In the genomic region with DNA sequence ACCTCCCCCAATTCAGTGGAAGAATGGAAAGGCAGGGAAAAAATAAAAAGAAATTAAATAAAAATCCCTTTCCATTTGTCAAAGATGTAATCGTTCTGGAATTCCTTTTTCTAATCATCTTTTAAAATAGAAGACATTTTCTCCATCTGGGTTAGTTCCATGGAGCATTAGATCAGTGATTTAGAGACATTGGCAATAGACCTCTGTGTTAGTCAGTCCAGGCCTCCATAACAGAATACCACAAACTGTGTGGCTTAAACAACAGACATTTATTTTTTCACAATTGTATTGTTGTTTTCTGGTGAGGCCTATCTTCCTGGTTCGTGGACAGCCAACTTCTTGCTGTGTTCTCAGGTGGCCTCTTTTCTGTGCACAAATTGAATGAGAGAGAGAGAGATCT, we compare ENCODE assay signal across 19 cellular contexts.
DNase-seq lines count a peak whose midpoint lies in the region; ATAC-seq, FAIRE-seq and TF ChIP-seq lines count a peak whose summit lies in the region.
"Had no signal": no experiment of that assay in that cellular context is flagged by ENCODE, and none has a peak within 500 bp of the region (broad histone marks: within the 10 kb centered on the region; RNA-seq: fewer than 3 reads in every experiment).

No MANE protein-coding gene starts in this region.

- H3K36me3 ChIP-seq in keratinocyte (ENCODE audit: control insufficient read depth in 2 of 2, extremely low read depth in 1 of 2, insufficient read depth in 2 of 2, low read length in 2 of 2) (no peaks in the 10 kb centered on the region), MM.1S (replicated peaks; ENCODE audit: insufficient read depth, low read length) (no peaks in the 10 kb centered on the region), testis (ENCODE audit: low read depth, missing control alignments) (no peaks in the 10 kb centered on the region)
- H3K36me3 ChIP-seq: HAP-1 had no signal

- H3K79me2 ChIP-seq in keratinocyte (ENCODE audit: control insufficient read depth, insufficient read depth, low read length) (no peaks in the 10 kb centered on the region), MM.1S (ENCODE audit: low read length) (no peaks in the 10 kb centered on the region)

- no peak for TF ChIP-seq POLR2A in testis (IDR thresholded peaks at IDR 0.05)

- no peaks in the 10 kb centered on the region for H3K4me1 ChIP-seq in keratinocyte (ENCODE audit: control insufficient read depth, extremely low read depth, insufficient read depth, low read length)
- H3K4me1 ChIP-seq in MM.1S (ENCODE audit: low read length): no peaks in the 10 kb centered on the region
- H3K4me1 ChIP-seq in testis: no peaks in the 10 kb centered on the region
- H3K4me1 ChIP-seq: HAP-1 had no signal

- ATAC-seq in GM21360 (IDR thresholded peaks at IDR 0.05; ENCODE audit: unreplicated experiment): no peak
- ATAC-seq: GM12878 had no signal

- H3K4me2 ChIP-seq in keratinocyte (ENCODE audit: control insufficient read depth, extremely low read depth, insufficient read depth, low read depth, low read length) (no peak overlapping the region), MM.1S (ENCODE audit: low read depth, low read length) (no peak overlapping the region)

- WGBS in testis, 2 donors: 72 to 75% methylated on average over 2 of the region's 2 CpGs

- H3K27me3 ChIP-seq in keratinocyte (ENCODE audit: control insufficient read depth, extremely low read depth, insufficient read depth, low read length) (no peaks in the 10 kb centered on the region), MM.1S (replicated peaks; ENCODE audit: insufficient read depth, low read length) (no peaks in the 10 kb centered on the region), testis (no peaks in the 10 kb centered on the region)

- H3K9me1 ChIP-seq in keratinocyte (ENCODE audit: control insufficient read depth, extremely low read depth, insufficient read depth, low read length): no peaks in the 10 kb centered on the region

- TF ChIP-seq CTCF in keratinocyte (optimal IDR thresholded peaks at IDR 0.05 in 1 of 3, IDR thresholded peaks at IDR 0.05 in 1 of 3, conservative IDR thresholded peaks at IDR 0.05 in 1 of 3; ENCODE audit: extremely low read depth in 1 of 3, insufficient read depth in 2 of 3, low read length in 3 of 3): no peak
- TF ChIP-seq CTCF in MM.1S (IDR thresholded peaks at IDR 0.05; ENCODE audit: low read length): no peak
- TF ChIP-seq CTCF in testis (IDR thresholded peaks at IDR 0.05): no peak

- H3K9ac ChIP-seq in keratinocyte (ENCODE audit: control insufficient read depth, extremely low read depth, insufficient read depth, low read length) (no peak overlapping the region), MM.1S (ENCODE audit: low read length) (no peak overlapping the region)

- H3K27ac ChIP-seq in keratinocyte (ENCODE audit: control insufficient read depth, insufficient read depth, low read length) (no peak overlapping the region), MM.1S (ENCODE audit: low read length) (no peak overlapping the region), testis (no peak overlapping the region)
- H3K27ac ChIP-seq: 22Rv1 had no signal

- FAIRE-seq in keratinocyte (lab: Jason Lieb, UNC): peak; percentile 5
- FAIRE-seq: G401.6, GM12878, GM18507 had no signal

- H3K4me3 ChIP-seq in keratinocyte (ENCODE audit: control insufficient read depth in 2 of 3, extremely low read depth in 1 of 3, insufficient read depth in 2 of 3, low read depth in 1 of 3, low read length in 3 of 3) (no peak overlapping the region), MM.1S (ENCODE audit: low read length) (no peak overlapping the region), testis (no peak overlapping the region)
- H3K4me3 ChIP-seq: GM12878, HAP-1 had no signal

- no peak overlapping the region for H2AFZ ChIP-seq in keratinocyte (ENCODE audit: control insufficient read depth, low read length)
- no peak overlapping the region for H2AFZ ChIP-seq in MM.1S (ENCODE audit: low read length)

- H4K20me1 ChIP-seq in keratinocyte (ENCODE audit: control insufficient read depth, extremely low read depth, insufficient read depth, low read length): no peaks in the 10 kb centered on the region
- no peaks in the 10 kb centered on the region for H4K20me1 ChIP-seq in MM.1S (ENCODE audit: insufficient read depth, low read length)

- peak; percentile 37 for DNase-seq in AG08395 (ENCODE audit: low spot score)
- peak; percentile 22 for DNase-seq in GM04503 (ENCODE audit: low read depth)
- DNase-seq in SK-N-DZ (ENCODE audit: low spot score): peak; percentile 62
- no peak for DNase-seq in keratinocyte (ENCODE audit: low read depth, low spot score)
- DNase-seq in MM.1S: no peak
- DNase-seq in testis: no peak
- no peak for DNase-seq in NCI-H2107 treated with DMSO at 0.1 percent for 48 hours (lab: John Stamatoyannopoulos, UW; ENCODE audit: unreplicated experiment)
- DNase-seq: C1 segment of cervical spinal cord; Calu3; CD4-positive, alpha-beta T cell; DMS79; EL; GOT3 had no signal

- H3F3A ChIP-seq in MM.1S (ENCODE audit: insufficient read depth, low read length): no peaks in the 10 kb centered on the region

- intact Hi-C loops in testis (cut with DNase I; ENCODE audit: low total_unique reads): no loop called here

- H3K9me3 ChIP-seq in keratinocyte (ENCODE audit: control insufficient read depth, low read depth, low read length): no peaks in the 10 kb centered on the region
- no peaks in the 10 kb centered on the region for H3K9me3 ChIP-seq in MM.1S (replicated peaks; ENCODE audit: insufficient read depth, low read length)
- no peaks in the 10 kb centered on the region for H3K9me3 ChIP-seq in testis
- H3K9me3 ChIP-seq: HAP-1 had no signal

- dilution Hi-C loops in keratinocyte (cut with MboI; ENCODE audit: extremely low pct_ligation_motif_present, low sequenced_read_pairs): no loop called here

- H3K9me2 ChIP-seq in MM.1S (replicated peaks; ENCODE audit: insufficient read depth, low read length): no peaks in the 10 kb centered on the region

Comparison
In these comparisons a context has a peak if more than half of its experiments do, and no peak if none do; other contexts are left out.
1. DNase-seq: peak in AG08395 (single experiment), GM04503 (single experiment) and SK-N-DZ (single experiment); none in keratinocyte (single experiment), MM.1S (single experiment), testis (single experiment) and NCI-H2107 treated with DMSO at 0.1 percent for 48 hours (single experiment).